In genomic region chr15:63974036-63974435, GRCh38 we compare ENCODE assay signal across 17 cellular contexts.
"Had no signal": no experiment of that assay in that cellular context is flagged by ENCODE, and none has a peak within 500 bp of the region (broad histone marks: within the 10 kb centered on the region; RNA-seq: fewer than 3 reads in every experiment).

No MANE protein-coding gene starts in this region.

- H3K36me3 ChIP-seq: brain microvascular endothelial cell, gastroesophageal sphincter, tibial nerve had no signal

- H3K4me3 ChIP-seq: gastroesophageal sphincter, tibial nerve had no signal

- H3K9me3 Mint-ChIP-seq: natural killer cell treated with Interleukin-12 subunit alpha and Interleukin-12 subunit beta and Interleukin-15 and Interleukin-18, amount 100 ng/mL, for 72 hours; T-helper 2 cell treated with Interferon-gamma antibody and Interleukin-4, amounts not matched to agents 5 μg/mL and 100 μg/mL, for 36 hours had no signal

- ATAC-seq: activated CD8-positive, alpha-beta T cell treated with anti-CD3 and anti-CD28 coated beads, Interleukin-2, amount 10 ng/mL, durations not matched to agents 7 days and 5 days; gastroesophageal sphincter; left ventricle myocardium superior; natural killer cell treated with Interleukin-12 subunit alpha and Interleukin-12 subunit beta and Interleukin-15 and Interleukin-18, amount 100 ng/mL, for 72 hours had no signal

- H3K4me3 Mint-ChIP-seq: activated CD4-positive, alpha-beta T cell treated with anti-CD3 and anti-CD28 coated beads, Interleukin-2, amount 10 ng/mL, durations not matched to agents 24 days and 14 days; activated CD8-positive, alpha-beta T cell treated with anti-CD3 and anti-CD28 coated beads, Interleukin-2, amount 10 ng/mL, durations not matched to agents 7 days and 5 days; activated naive CD8-positive, alpha-beta T cell; natural killer cell treated with Interleukin-12 subunit alpha and Interleukin-12 subunit beta and Interleukin-15 and Interleukin-18, amount 100 ng/mL, for 72 hours; T-helper 2 cell treated with Interferon-gamma antibody and Interleukin-4, amounts not matched to agents 5 μg/mL and 100 μg/mL, for 36 hours had no signal

- DNase-seq: activated CD4-positive, alpha-beta T cell treated with anti-CD3 and anti-CD28 coated beads, Interleukin-2, amount 10 ng/mL, durations not matched to agents 24 days and 14 days; activated CD4-positive, CD25-positive, alpha-beta regulatory T cell; activated CD8-positive, alpha-beta memory T cell treated with anti-CD3 and anti-CD28 coated beads, Interleukin-2, amount 50 U/mL, for 48 hours; activated CD8-positive, alpha-beta T cell treated with anti-CD3 and anti-CD28 coated beads, Interleukin-2, amount 10 ng/mL, durations not matched to agents 7 days and 5 days; activated gamma-delta T cell treated with Interleukin-2 at 50 U/mL for 16 hours; effector CD8-positive, alpha-beta T cell; left ventricle myocardium superior; mesenchymal stem cell; stimulated activated CD4-positive, alpha-beta T cell treated with anti-CD3 and anti-CD28 coated beads, Interleukin-12 subunit alpha, Interleukin-12 subunit beta, amount 100 ng/mL, for 4 hours; stimulated activated CD4-positive, alpha-beta T cell treated with anti-CD3 and anti-CD28 coated beads, Interleukin-2, amount 100 ng/mL, for 24 hours; SW 1271 had no signal

- H3K27ac ChIP-seq: brain microvascular endothelial cell, gastroesophageal sphincter, tibial nerve had no signal

- H3K27me3 ChIP-seq: brain microvascular endothelial cell, gastroesophageal sphincter, tibial nerve had no signal

- H3K36me3 Mint-ChIP-seq: activated naive CD8-positive, alpha-beta T cell; natural killer cell treated with Interleukin-12 subunit alpha and Interleukin-12 subunit beta and Interleukin-15 and Interleukin-18, amount 100 ng/mL, for 72 hours had no signal

- H3K27me3 Mint-ChIP-seq: activated CD4-positive, alpha-beta T cell treated with anti-CD3 and anti-CD28 coated beads, Interleukin-2, amount 10 ng/mL, durations not matched to agents 24 days and 14 days; activated naive CD8-positive, alpha-beta T cell; natural killer cell treated with Interleukin-12 subunit alpha and Interleukin-12 subunit beta and Interleukin-15 and Interleukin-18, amount 100 ng/mL, for 72 hours had no signal

- H3K27ac Mint-ChIP-seq: activated CD8-positive, alpha-beta T cell treated with anti-CD3 and anti-CD28 coated beads, Interleukin-2, amount 10 ng/mL, durations not matched to agents 7 days and 5 days; activated naive CD8-positive, alpha-beta T cell; natural killer cell treated with Interleukin-12 subunit alpha and Interleukin-12 subunit beta and Interleukin-15 and Interleukin-18, amount 100 ng/mL, for 72 hours; T-helper 2 cell treated with Interferon-gamma antibody and Interleukin-4, amounts not matched to agents 5 μg/mL and 100 μg/mL, for 36 hours had no signal

- H3K9me3 ChIP-seq: gastroesophageal sphincter, tibial nerve had no signal
